ENCODE assay signal across 1 cellular context in genomic region chr20:31664696-31665354, GRCh38.
TF ChIP-seq lines count a peak whose summit lies in the region.

No MANE protein-coding gene starts in this region.

TF ChIP-seq in HepG2, 621 proteins besides CTCF, POLR2A, EP300 and RAD21 (continued from another document and continues in another):
- TF ChIP-seq, protein P1, sequence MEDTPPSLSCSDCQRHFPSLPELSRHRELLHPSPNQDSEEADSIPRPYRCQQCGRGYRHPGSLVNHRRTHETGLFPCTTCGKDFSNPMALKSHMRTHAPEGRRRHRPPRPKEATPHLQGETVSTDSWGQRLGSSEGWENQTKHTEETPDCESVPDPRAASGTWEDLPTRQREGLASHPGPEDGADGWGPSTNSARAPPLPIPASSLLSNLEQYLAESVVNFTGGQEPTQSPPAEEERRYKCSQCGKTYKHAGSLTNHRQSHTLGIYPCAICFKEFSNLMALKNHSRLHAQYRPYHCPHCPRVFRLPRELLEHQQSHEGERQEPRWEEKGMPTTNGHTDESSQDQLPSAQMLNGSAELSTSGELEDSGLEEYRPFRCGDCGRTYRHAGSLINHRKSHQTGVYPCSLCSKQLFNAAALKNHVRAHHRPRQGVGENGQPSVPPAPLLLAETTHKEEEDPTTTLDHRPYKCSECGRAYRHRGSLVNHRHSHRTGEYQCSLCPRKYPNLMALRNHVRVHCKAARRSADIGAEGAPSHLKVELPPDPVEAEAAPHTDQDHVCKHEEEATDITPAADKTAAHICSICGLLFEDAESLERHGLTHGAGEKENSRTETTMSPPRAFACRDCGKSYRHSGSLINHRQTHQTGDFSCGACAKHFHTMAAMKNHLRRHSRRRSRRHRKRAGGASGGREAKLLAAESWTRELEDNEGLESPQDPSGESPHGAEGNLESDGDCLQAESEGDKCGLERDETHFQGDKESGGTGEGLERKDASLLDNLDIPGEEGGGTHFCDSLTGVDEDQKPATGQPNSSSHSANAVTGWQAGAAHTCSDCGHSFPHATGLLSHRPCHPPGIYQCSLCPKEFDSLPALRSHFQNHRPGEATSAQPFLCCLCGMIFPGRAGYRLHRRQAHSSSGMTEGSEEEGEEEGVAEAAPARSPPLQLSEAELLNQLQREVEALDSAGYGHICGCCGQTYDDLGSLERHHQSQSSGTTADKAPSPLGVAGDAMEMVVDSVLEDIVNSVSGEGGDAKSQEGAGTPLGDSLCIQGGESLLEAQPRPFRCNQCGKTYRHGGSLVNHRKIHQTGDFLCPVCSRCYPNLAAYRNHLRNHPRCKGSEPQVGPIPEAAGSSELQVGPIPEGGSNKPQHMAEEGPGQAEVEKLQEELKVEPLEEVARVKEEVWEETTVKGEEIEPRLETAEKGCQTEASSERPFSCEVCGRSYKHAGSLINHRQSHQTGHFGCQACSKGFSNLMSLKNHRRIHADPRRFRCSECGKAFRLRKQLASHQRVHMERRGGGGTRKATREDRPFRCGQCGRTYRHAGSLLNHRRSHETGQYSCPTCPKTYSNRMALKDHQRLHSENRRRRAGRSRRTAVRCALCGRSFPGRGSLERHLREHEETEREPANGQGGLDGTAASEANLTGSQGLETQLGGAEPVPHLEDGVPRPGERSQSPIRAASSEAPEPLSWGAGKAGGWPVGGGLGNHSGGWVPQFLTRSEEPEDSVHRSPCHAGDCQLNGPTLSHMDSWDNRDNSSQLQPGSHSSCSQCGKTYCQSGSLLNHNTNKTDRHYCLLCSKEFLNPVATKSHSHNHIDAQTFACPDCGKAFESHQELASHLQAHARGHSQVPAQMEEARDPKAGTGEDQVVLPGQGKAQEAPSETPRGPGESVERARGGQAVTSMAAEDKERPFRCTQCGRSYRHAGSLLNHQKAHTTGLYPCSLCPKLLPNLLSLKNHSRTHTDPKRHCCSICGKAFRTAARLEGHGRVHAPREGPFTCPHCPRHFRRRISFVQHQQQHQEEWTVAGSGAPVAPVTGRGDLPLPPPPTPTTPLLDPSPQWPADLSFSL (CRISPR knock-in tag; IDR thresholded peaks at IDR 0.05) = no peak
- TF ChIP-seq SMARCE1 (IDR thresholded peaks at IDR 0.05; ENCODE audit: borderline replicate concordance) (no peak), ZNF674 (CRISPR knock-in tag; IDR thresholded peaks at IDR 0.05; ENCODE audit: low read depth) (no peak), EHMT2 (IDR thresholded peaks at IDR 0.05; ENCODE audit: borderline replicate concordance, low read depth, low read length) (no peak), ELF3 (CRISPR knock-in tag; IDR thresholded peaks at IDR 0.05) (no peak), ZNF33A (CRISPR knock-in tag; IDR thresholded peaks at IDR 0.05; ENCODE audit: borderline replicate concordance) (no peak), ZNF282 (IDR thresholded peaks at IDR 0.05; ENCODE audit: partially characterized antibody) (no peak), ZNF441 (CRISPR knock-in tag; IDR thresholded peaks at IDR 0.05; ENCODE audit: borderline replicate concordance) (no peak), PAF1 (CRISPR knock-in tag; IDR thresholded peaks at IDR 0.05) (no peak), ZNF710 (CRISPR knock-in tag; IDR thresholded peaks at IDR 0.05; ENCODE audit: borderline replicate concordance) (0 out of 2 replicates have a peak, but pooled peaks have one; percentile 52), ZBTB7B (CRISPR knock-in tag; IDR thresholded peaks at IDR 0.05) (peak; percentile 2; the same call in 1 of the 2 replicates), ZBTB38 (CRISPR knock-in tag; IDR thresholded peaks at IDR 0.05) (no peak), ARID3A (IDR thresholded peaks at IDR 0.05; ENCODE audit: low read depth, low read length) (no peak), ZNF414 (CRISPR knock-in tag; IDR thresholded peaks at IDR 0.05) (no peak), ZNF761 (CRISPR knock-in tag; conservative IDR thresholded peaks at IDR 0.05) (no peak), ZFP36L2 (CRISPR knock-in tag; IDR thresholded peaks at IDR 0.05) (no peak), ZNF205 (CRISPR knock-in tag; IDR thresholded peaks at IDR 0.05) (no peak), ZFP37 (CRISPR knock-in tag; IDR thresholded peaks at IDR 0.05; ENCODE audit: borderline replicate concordance) (0 out of 2 replicates have a peak, but pooled peaks have one; percentile 14), HOXA5 (CRISPR knock-in tag; IDR thresholded peaks at IDR 0.05) (0 out of 2 replicates have a peak, but pooled peaks have one; percentile 29), ZNF382 (CRISPR knock-in tag; IDR thresholded peaks at IDR 0.05; ENCODE audit: borderline replicate concordance) (no peak), ATF1 (CRISPR knock-in tag; IDR thresholded peaks at IDR 0.05) (no peak), MTF2 (CRISPR knock-in tag; IDR thresholded peaks at IDR 0.05; ENCODE audit: borderline replicate concordance) (no peak), CENPX (CRISPR knock-in tag; IDR thresholded peaks at IDR 0.05) (no peak), ZNF256 (CRISPR knock-in tag; conservative IDR thresholded peaks at IDR 0.05) (no peak), THAP11 (CRISPR knock-in tag; IDR thresholded peaks at IDR 0.05) (no peak), YEATS4 (CRISPR knock-in tag; IDR thresholded peaks at IDR 0.05; ENCODE audit: borderline replicate concordance) (no peak), MAF1 (CRISPR knock-in tag; IDR thresholded peaks at IDR 0.05; ENCODE audit: borderline replicate concordance) (no peak), ZBTB21 (CRISPR knock-in tag; IDR thresholded peaks at IDR 0.05) (0 out of 2 replicates have a peak, but pooled peaks have one; percentile 11)
- TF ChIP-seq, protein P2, sequence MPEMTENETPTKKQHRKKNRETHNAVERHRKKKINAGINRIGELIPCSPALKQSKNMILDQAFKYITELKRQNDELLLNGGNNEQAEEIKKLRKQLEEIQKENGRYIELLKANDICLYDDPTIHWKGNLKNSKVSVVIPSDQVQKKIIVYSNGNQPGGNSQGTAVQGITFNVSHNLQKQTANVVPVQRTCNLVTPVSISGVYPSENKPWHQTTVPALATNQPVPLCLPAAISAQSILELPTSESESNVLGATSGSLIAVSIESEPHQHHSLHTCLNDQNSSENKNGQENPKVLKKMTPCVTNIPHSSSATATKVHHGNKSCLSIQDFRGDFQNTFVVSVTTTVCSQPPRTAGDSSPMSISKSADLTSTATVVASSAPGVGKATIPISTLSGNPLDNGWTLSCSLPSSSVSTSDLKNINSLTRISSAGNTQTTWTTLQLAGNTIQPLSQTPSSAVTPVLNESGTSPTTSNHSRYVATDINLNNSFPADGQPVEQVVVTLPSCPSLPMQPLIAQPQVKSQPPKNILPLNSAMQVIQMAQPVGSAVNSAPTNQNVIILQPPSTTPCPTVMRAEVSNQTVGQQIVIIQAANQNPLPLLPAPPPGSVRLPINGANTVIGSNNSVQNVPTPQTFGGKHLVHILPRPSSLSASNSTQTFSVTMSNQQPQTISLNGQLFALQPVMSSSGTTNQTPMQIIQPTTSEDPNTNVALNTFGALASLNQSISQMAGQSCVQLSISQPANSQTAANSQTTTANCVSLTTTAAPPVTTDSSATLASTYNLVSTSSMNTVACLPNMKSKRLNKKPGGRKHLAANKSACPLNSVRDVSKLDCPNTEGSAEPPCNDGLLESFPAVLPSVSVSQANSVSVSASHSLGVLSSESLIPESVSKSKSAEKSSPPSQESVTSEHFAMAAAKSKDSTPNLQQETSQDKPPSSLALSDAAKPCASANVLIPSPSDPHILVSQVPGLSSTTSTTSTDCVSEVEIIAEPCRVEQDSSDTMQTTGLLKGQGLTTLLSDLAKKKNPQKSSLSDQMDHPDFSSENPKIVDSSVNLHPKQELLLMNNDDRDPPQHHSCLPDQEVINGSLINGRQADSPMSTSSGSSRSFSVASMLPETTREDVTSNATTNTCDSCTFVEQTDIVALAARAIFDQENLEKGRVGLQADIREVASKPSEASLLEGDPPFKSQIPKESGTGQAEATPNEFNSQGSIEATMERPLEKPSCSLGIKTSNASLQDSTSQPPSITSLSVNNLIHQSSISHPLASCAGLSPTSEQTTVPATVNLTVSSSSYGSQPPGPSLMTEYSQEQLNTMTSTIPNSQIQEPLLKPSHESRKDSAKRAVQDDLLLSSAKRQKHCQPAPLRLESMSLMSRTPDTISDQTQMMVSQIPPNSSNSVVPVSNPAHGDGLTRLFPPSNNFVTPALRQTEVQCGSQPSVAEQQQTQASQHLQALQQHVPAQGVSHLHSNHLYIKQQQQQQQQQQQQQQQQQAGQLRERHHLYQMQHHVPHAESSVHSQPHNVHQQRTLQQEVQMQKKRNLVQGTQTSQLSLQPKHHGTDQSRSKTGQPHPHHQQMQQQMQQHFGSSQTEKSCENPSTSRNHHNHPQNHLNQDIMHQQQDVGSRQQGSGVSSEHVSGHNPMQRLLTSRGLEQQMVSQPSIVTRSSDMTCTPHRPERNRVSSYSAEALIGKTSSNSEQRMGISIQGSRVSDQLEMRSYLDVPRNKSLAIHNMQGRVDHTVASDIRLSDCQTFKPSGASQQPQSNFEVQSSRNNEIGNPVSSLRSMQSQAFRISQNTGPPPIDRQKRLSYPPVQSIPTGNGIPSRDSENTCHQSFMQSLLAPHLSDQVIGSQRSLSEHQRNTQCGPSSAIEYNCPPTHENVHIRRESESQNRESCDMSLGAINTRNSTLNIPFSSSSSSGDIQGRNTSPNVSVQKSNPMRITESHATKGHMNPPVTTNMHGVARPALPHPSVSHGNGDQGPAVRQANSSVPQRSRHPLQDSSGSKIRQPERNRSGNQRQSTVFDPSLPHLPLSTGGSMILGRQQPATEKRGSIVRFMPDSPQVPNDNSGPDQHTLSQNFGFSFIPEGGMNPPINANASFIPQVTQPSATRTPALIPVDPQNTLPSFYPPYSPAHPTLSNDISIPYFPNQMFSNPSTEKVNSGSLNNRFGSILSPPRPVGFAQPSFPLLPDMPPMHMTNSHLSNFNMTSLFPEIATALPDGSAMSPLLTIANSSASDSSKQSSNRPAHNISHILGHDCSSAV (CRISPR knock-in tag; IDR thresholded peaks at IDR 0.05; ENCODE audit: borderline replicate concordance) = no peak
- TF ChIP-seq, protein P3, sequence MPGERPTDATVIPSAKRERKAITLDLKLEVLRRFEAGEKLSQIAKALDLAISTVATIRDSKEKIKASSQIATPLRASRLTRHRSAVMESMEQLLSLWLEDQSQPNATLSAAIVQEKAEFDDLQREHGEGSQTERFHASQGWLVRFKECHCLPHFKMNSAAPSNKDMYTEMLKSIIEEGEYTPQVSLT (CRISPR knock-in tag; IDR thresholded peaks at IDR 0.05; ENCODE audit: borderline replicate concordance, low read depth) = no peak
- TF ChIP-seq, protein P4, sequence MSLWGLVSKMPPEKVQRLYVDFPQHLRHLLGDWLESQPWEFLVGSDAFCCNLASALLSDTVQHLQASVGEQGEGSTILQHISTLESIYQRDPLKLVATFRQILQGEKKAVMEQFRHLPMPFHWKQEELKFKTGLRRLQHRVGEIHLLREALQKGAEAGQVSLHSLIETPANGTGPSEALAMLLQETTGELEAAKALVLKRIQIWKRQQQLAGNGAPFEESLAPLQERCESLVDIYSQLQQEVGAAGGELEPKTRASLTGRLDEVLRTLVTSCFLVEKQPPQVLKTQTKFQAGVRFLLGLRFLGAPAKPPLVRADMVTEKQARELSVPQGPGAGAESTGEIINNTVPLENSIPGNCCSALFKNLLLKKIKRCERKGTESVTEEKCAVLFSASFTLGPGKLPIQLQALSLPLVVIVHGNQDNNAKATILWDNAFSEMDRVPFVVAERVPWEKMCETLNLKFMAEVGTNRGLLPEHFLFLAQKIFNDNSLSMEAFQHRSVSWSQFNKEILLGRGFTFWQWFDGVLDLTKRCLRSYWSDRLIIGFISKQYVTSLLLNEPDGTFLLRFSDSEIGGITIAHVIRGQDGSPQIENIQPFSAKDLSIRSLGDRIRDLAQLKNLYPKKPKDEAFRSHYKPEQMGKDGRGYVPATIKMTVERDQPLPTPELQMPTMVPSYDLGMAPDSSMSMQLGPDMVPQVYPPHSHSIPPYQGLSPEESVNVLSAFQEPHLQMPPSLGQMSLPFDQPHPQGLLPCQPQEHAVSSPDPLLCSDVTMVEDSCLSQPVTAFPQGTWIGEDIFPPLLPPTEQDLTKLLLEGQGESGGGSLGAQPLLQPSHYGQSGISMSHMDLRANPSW (CRISPR knock-in tag; IDR thresholded peaks at IDR 0.05; ENCODE audit: borderline replicate concordance) = no peak
- TF ChIP-seq, protein P5, sequence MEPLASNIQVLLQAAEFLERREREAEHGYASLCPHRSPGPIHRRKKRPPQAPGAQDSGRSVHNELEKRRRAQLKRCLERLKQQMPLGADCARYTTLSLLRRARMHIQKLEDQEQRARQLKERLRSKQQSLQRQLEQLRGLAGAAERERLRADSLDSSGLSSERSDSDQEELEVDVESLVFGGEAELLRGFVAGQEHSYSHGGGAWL (CRISPR knock-in tag; IDR thresholded peaks at IDR 0.05) = no peak
